In the genomic region with DNA sequence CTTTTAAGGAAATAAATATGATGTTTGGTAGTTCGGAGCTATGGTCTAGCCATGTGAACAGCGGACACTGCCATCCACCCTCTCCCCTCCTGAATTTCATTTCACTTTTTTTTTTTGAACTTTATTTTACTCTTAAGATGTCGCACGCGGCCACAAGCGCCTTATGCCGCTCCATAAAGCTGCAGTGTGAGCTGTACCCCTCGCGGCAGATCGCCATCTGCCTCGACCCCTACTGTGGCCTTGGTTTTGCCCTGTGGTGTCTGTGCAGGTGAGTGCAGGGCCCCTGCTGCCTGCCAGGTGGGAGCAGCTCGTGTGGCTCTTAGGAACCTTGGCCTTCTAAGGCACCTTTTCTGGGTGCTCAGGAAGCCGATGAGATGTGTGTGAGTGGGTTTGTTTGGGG, we compare ENCODE assay signal across 19 cellular contexts. TPM values are rescaled to one million over a fixed set of nuclear protein-coding genes. Genes with fewer than 3 reads are reported as not detected.
"Had no signal": no experiment of that assay in that cellular context is flagged by ENCODE, and none has a peak within 500 bp of the region (broad histone marks: within the 10 kb centered on the region; RNA-seq: fewer than 3 reads in every experiment).

No MANE protein-coding gene starts in this region.

- H3K9me3 Mint-ChIP-seq: neural crest cell had no signal

- FAIRE-seq: TTC549, urothelium cell line had no signal

- H3K4me1 ChIP-seq: ascending aorta, tibial nerve had no signal

- DNase-seq: activated CD4-positive, alpha-beta T cell treated with anti-CD3 and anti-CD28 coated beads, Interleukin-2, amount 50 U/mL, for 4 hours; activated T-cell treated with anti-CD3 and anti-CD28 coated beads, Interleukin-2, amount 50 U/mL, for 48 hours; foreskin melanocyte; glutamatergic neuron; left ventricle myocardium superior; stimulated activated CD4-positive, alpha-beta T cell treated with anti-CD3 and anti-CD28 coated beads, Interleukin-2, amount 100 ng/mL, for 24 hours; stimulated activated naive CD8-positive, alpha-beta T cell treated with anti-CD3 and anti-CD28 coated beads, Interleukin-15, Interleukin-2, amounts not matched to agents 100 U/mL and 50 U/mL, for 24 hours; substantia nigra had no signal

- H3K27me3 Mint-ChIP-seq: progenitor cell of endocrine pancreas had no signal

- H3K27ac ChIP-seq: ascending aorta, coronary artery, tibial nerve had no signal

- H3K4me3 ChIP-seq: ascending aorta, coronary artery, tibial nerve had no signal

- ATAC-seq: left ventricle myocardium superior; stimulated activated naive CD8-positive, alpha-beta T cell treated with anti-CD3 and anti-CD28 coated beads, Interleukin-15, Interleukin-2, amounts not matched to agents 100 U/mL and 50 U/mL, for 24 hours had no signal

- H3K27ac Mint-ChIP-seq: progenitor cell of endocrine pancreas had no signal

- H3K4me3 Mint-ChIP-seq: neural crest cell had no signal

- H3K9me3 ChIP-seq: ascending aorta, tibial nerve had no signal

- H3K27me3 ChIP-seq: ascending aorta, tibial nerve had no signal

RNA-seq across cellular contexts. Expression of gene S100B, which starts 48.1 kb away (rescaled TPM):
- total RNA-seq: epithelial cell of proximal tubule; kidney epithelial cell; myocyte; progenitor cell of endocrine pancreas; T-helper 2 cell treated with Interferon-gamma antibody and Interleukin-4, amounts not matched to agents 100 ng/mL and 5 ng/mL, for 36 hours had no signal
